In genomic region chr20:38165089-38165965, GRCh38 we compare ENCODE assay signal across 1 cellular context.
TF ChIP-seq lines count a peak whose summit lies in the region.

Gene TGM2 (minus strand): TSS chr20:38165270. CDS start chr20:38165198, 72 bp downstream.

TF ChIP-seq in HEK293, 187 proteins besides CTCF, POLR2A, EP300 and RAD21 (continued from another document and continues in another):
- TF ChIP-seq PRDM2 (tag by site-specific recombination; IDR thresholded peaks at IDR 0.05; ENCODE audit: borderline replicate concordance) (no peak), ZNF837 (tag by site-specific recombination; IDR thresholded peaks at IDR 0.05) (no peak), ZFP41 (tag by site-specific recombination; IDR thresholded peaks at IDR 0.05; ENCODE audit: borderline replicate concordance) (no peak), EGR2 (tag by site-specific recombination; IDR thresholded peaks at IDR 0.05; ENCODE audit: low read depth) (peak; percentile 58; the same call in 1 of the 2 replicates), ZNF677 (tag by site-specific recombination; IDR thresholded peaks at IDR 0.05) (no peak), ZNF501 (tag by site-specific recombination; IDR thresholded peaks at IDR 0.05) (no peak), REPIN1 (tag by site-specific recombination; IDR thresholded peaks at IDR 0.05; ENCODE audit: low read depth) (no peak), ZNF302 (tag by site-specific recombination; IDR thresholded peaks at IDR 0.05; ENCODE audit: low read depth) (no peak), ZNF560 (tag by site-specific recombination; IDR thresholded peaks at IDR 0.05; ENCODE audit: borderline replicate concordance) (no peak), OSR2 (tag by site-specific recombination; IDR thresholded peaks at IDR 0.05) (no peak; the same call in 1 of the 2 replicates), SP7 (tag by site-specific recombination; IDR thresholded peaks at IDR 0.05) (peak; percentile 60; the same call in 1 of the 2 replicates), GLIS2 (tag by site-specific recombination; IDR thresholded peaks at IDR 0.05) (peak; percentile 91), ZNF214 (tag by site-specific recombination; IDR thresholded peaks at IDR 0.05; ENCODE audit: borderline replicate concordance) (no peak), ZFHX2 (tag by site-specific recombination; conservative IDR thresholded peaks at IDR 0.05) (peak; percentile 83), ZNF561 (tag by site-specific recombination; IDR thresholded peaks at IDR 0.05; ENCODE audit: borderline replicate concordance) (peak; percentile 63; the same call in 1 of the 2 replicates), ZNF776 (tag by site-specific recombination; IDR thresholded peaks at IDR 0.05; ENCODE audit: borderline replicate concordance) (no peak), ZSCAN23 (tag by site-specific recombination; IDR thresholded peaks at IDR 0.05) (no peak), ZNF18 (tag by site-specific recombination; IDR thresholded peaks at IDR 0.05) (no peak), ZFP37 (tag by site-specific recombination; IDR thresholded peaks at IDR 0.05) (peak; percentile 75; the same call in 1 of the 2 replicates), ZNF398 (tag by site-specific recombination; IDR thresholded peaks at IDR 0.05) (0 out of 2 replicates have a peak, but pooled peaks have one; percentile 11), KLF17 (tag by site-specific recombination; IDR thresholded peaks at IDR 0.05) (peak; percentile 67; the same call in 1 of the 2 replicates), ZNF423 (tag by site-specific recombination; IDR thresholded peaks at IDR 0.05) (peak; percentile 88), YY2 (tag by site-specific recombination; IDR thresholded peaks at IDR 0.05) (no peak; the same call in 1 of the 2 replicates), ZNF23 (tag by site-specific recombination; IDR thresholded peaks at IDR 0.05; ENCODE audit: borderline replicate concordance) (no peak), SP3 (tag by site-specific recombination; IDR thresholded peaks at IDR 0.05) (peak; percentile 72), SALL2 (tag by site-specific recombination; IDR thresholded peaks at IDR 0.05; ENCODE audit: borderline replicate concordance) (no peak), ZNF121 (tag by site-specific recombination; IDR thresholded peaks at IDR 0.05) (no peak), ZNF391 (tag by site-specific recombination; IDR thresholded peaks at IDR 0.05; ENCODE audit: borderline replicate concordance, low read depth) (peak; percentile 45; the same call in 1 of the 2 replicates), ZNF362 (tag by site-specific recombination; IDR thresholded peaks at IDR 0.05) (no peak), ZNF449 (tag by site-specific recombination; IDR thresholded peaks at IDR 0.05) (no peak), BCL11A (tag by site-specific recombination; IDR thresholded peaks at IDR 0.05; ENCODE audit: low read depth) (peak; percentile 82), ZNF174 (tag by site-specific recombination; IDR thresholded peaks at IDR 0.05) (no peak), ZNF24 (tag by site-specific recombination; IDR thresholded peaks at IDR 0.05) (no peak), ZNF555 (tag by site-specific recombination; conservative IDR thresholded peaks at IDR 0.05) (no peak), ZNF280C (tag by site-specific recombination; IDR thresholded peaks at IDR 0.05) (no peak), ZNF138 (tag by site-specific recombination; IDR thresholded peaks at IDR 0.05; ENCODE audit: borderline replicate concordance) (peak; percentile 47; the same call in 1 of the 2 replicates), ZNF704 (tag by site-specific recombination; IDR thresholded peaks at IDR 0.05) (no peak), GLIS1 (tag by site-specific recombination; IDR thresholded peaks at IDR 0.05) (peak; percentile 85), ZNF596 (tag by site-specific recombination; IDR thresholded peaks at IDR 0.05) (no peak), ZNF529 (tag by site-specific recombination; IDR thresholded peaks at IDR 0.05; ENCODE audit: insufficient replicate concordance) (no peak), ZNF548 (tag by site-specific recombination; IDR thresholded peaks at IDR 0.05) (no peak), ZSCAN5A (tag by site-specific recombination; IDR thresholded peaks at IDR 0.05) (peak; percentile 72; the same call in 1 of the 2 replicates)
